ENCODE assay signal across 1 cellular context in genomic region chr16:70770291-70770967, GRCh38.
TF ChIP-seq lines count a peak whose summit lies in the region.

No MANE protein-coding gene starts in this region.

TF ChIP-seq in HepG2, 621 proteins besides CTCF, POLR2A, EP300 and RAD21 (continued from another document):
- TF ChIP-seq ZBTB7B (CRISPR knock-in tag; IDR thresholded peaks at IDR 0.05) (peak; percentile 17; the same call in 1 of the 2 replicates), PHF21A (CRISPR knock-in tag; IDR thresholded peaks at IDR 0.05) (peak; percentile 56; the same call in 1 of the 2 replicates), ZNF562 (CRISPR knock-in tag; IDR thresholded peaks at IDR 0.05; ENCODE audit: borderline replicate concordance) (no peak), SMC3 (IDR thresholded peaks at IDR 0.05; ENCODE audit: low read length) (peak; percentile 51; the same call in 1 of the 2 replicates), ZNF629 (CRISPR knock-in tag; conservative IDR thresholded peaks at IDR 0.05) (no peak), ZNF543 (CRISPR knock-in tag; IDR thresholded peaks at IDR 0.05) (no peak), SPEN (CRISPR knock-in tag; IDR thresholded peaks at IDR 0.05; ENCODE audit: low read depth) (0 out of 2 replicates have a peak, but pooled peaks have one; percentile 46), ZNF598 (CRISPR knock-in tag; IDR thresholded peaks at IDR 0.05; ENCODE audit: borderline replicate concordance) (0 out of 2 replicates have a peak, but pooled peaks have one; percentile 54), STAG1 (CRISPR knock-in tag; IDR thresholded peaks at IDR 0.05) (peak; percentile 60), PRDM15 (CRISPR knock-in tag; IDR thresholded peaks at IDR 0.05) (no peak), BCL3 (CRISPR knock-in tag; IDR thresholded peaks at IDR 0.05) (peak; percentile 16; the same call in 1 of the 2 replicates), RAD51 (IDR thresholded peaks at IDR 0.05; ENCODE audit: borderline replicate concordance) (no peak), NFRKB (IDR thresholded peaks at IDR 0.05) (no peak), ZBTB46 (CRISPR knock-in tag; IDR thresholded peaks at IDR 0.05; ENCODE audit: borderline replicate concordance) (0 out of 2 replicates have a peak, but pooled peaks have one; percentile 59), FOXK2 (IDR thresholded peaks at IDR 0.05) (no peak), ZNF782 (CRISPR knock-in tag; IDR thresholded peaks at IDR 0.05; ENCODE audit: borderline replicate concordance) (0 out of 2 replicates have a peak, but pooled peaks have one; percentile 3), THAP7 (CRISPR knock-in tag; IDR thresholded peaks at IDR 0.05) (0 out of 2 replicates have a peak, but pooled peaks have one; percentile 56), TAF1 (CRISPR knock-in tag; IDR thresholded peaks at IDR 0.05) (0 out of 2 replicates have a peak, but pooled peaks have one; percentile 1), NFE2L1 (CRISPR knock-in tag; IDR thresholded peaks at IDR 0.05; ENCODE audit: borderline replicate concordance) (0 out of 2 replicates have a peak, but pooled peaks have one; percentile 65), ZNF124 (CRISPR knock-in tag; IDR thresholded peaks at IDR 0.05) (0 out of 2 replicates have a peak, but pooled peaks have one; percentile 58), DPF2 (CRISPR knock-in tag; IDR thresholded peaks at IDR 0.05; ENCODE audit: borderline replicate concordance, low read depth) (no peak), CREBL2 (CRISPR knock-in tag; IDR thresholded peaks at IDR 0.05; ENCODE audit: borderline replicate concordance) (no peak), ZBTB2 (CRISPR knock-in tag; IDR thresholded peaks at IDR 0.05; ENCODE audit: low read depth) (no peak), ZNF761 (CRISPR knock-in tag; conservative IDR thresholded peaks at IDR 0.05) (no peak), GATAD2A (CRISPR knock-in tag; IDR thresholded peaks at IDR 0.05) (peak; percentile 38; the same call in 1 of the 2 replicates), ZNF780A (CRISPR knock-in tag; IDR thresholded peaks at IDR 0.05) (no peak), ZNF556 (CRISPR knock-in tag; IDR thresholded peaks at IDR 0.05; ENCODE audit: borderline replicate concordance) (no peak), ZNF883 (CRISPR knock-in tag; IDR thresholded peaks at IDR 0.05; ENCODE audit: not compliant biosample characterization) (no peak), PBX2 (CRISPR knock-in tag; IDR thresholded peaks at IDR 0.05) (peak; percentile 9; the same call in 1 of the 2 replicates), BATF2 (CRISPR knock-in tag; IDR thresholded peaks at IDR 0.05) (no peak), ZNF510 (CRISPR knock-in tag; IDR thresholded peaks at IDR 0.05; ENCODE audit: low read depth) (0 out of 2 replicates have a peak, but pooled peaks have one; percentile 50), CENPX (CRISPR knock-in tag; IDR thresholded peaks at IDR 0.05) (no peak), ZFYVE20 (CRISPR knock-in tag; IDR thresholded peaks at IDR 0.05; ENCODE audit: borderline replicate concordance, low read depth) (no peak), GABPA (IDR thresholded peaks at IDR 0.05; ENCODE audit: low read depth, low read length) (no peak), GABPA (CRISPR knock-in tag; IDR thresholded peaks at IDR 0.05; ENCODE audit: low read depth) (no peak), ZBTB49 (CRISPR knock-in tag; IDR thresholded peaks at IDR 0.05; ENCODE audit: borderline replicate concordance) (no peak), ZMAT3 (CRISPR knock-in tag; conservative IDR thresholded peaks at IDR 0.05) (0 out of 2 replicates have a peak, but pooled peaks have one; percentile 60), ZNF430 (CRISPR knock-in tag; IDR thresholded peaks at IDR 0.05) (no peak), ZNF12 (CRISPR knock-in tag; IDR thresholded peaks at IDR 0.05) (no peak), IKZF1 (IDR thresholded peaks at IDR 0.05) (no peak)
